Comparison of ENCODE assay signal across 8 cellular contexts in the genomic region with DNA sequence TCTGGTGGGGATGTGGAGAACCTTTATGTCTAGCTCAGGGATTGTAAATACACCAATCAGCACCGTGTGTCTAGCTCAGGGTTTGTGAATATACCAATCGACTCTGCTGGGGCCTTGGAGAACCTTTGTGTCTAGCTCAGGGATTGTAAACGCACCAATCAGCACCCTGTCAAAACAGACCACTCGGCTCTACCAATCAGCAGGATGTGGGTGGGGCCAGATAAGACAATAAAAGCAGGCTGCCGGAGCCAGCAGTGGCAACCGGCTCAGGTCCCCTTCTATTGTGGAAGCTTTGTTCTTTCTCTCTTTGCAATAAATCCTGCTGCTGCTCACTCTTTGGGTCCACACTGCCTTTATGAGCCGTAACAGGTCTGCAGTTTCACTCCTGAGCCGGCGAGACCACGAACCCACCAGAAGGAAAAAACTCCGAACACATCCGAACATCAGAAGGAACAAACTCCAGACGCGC. TPM values are rescaled to one million over a fixed set of nuclear protein-coding genes. Genes with fewer than 3 reads are reported as not detected.
A peak's percentile ranks its signal among the peaks of the same experiment; 100 is the strongest.
DNase-seq lines count a peak whose midpoint lies in the region; ATAC-seq and TF ChIP-seq lines count a peak whose summit lies in the region.
"Not testable (repeated sequence)": the region's sequence is repeated elsewhere in the genome, so short reads cannot be mapped to it uniquely, and the experiment has no call there.

No MANE protein-coding gene starts in this region.

- H3K9ac ChIP-seq in OCI-LY3 (ENCODE audit: low read length), result peak overlapping the region; percentile 77
- H3K9ac ChIP-seq in mammary epithelial cell (ENCODE audit: insufficient read depth, low read length); muscle layer of colon (ENCODE audit: low read length): not testable (repeated sequence)

- not testable (repeated sequence) for BruUV-seq in mammary epithelial cell (replicated peaks; lab: Mats Ljungman, UMichigan)

- H3K27ac ChIP-seq in OCI-LY3 (ENCODE audit: low read length), result peak overlapping the region; percentile 27; the same call in 1 of the 2 replicates
- H3K27ac ChIP-seq in mammary epithelial cell (ENCODE audit: insufficient read depth, low read depth, low read length), result not testable (repeated sequence)
- H3K27ac ChIP-seq in muscle layer of colon (ENCODE audit: low read depth, low read length), result peak overlapping the region; percentile 65

- dilution Hi-C loops in mammary epithelial cell (cut with HindIII; ENCODE audit: low sequenced_read_pairs), result not testable (repeated sequence)

- DNase-seq in ACHN (peak; percentile 17), mammary epithelial cell (peak; percentile 42), Right ventricle myocardium superior (peak; percentile 46)
- not testable (repeated sequence) for DNase-seq in HEK293T (ENCODE audit: extremely low spot score)
- peak; percentile 81 for DNase-seq in activated CD4-positive, alpha-beta memory T cell treated with anti-CD3 and anti-CD28 coated beads for 36 hours
- peak; percentile 74 for DNase-seq in stimulated activated CD4-positive, alpha-beta T cell treated with anti-CD3 and anti-CD28 coated beads, Interleukin-1b, Interleukin-23, amount 100 ng/mL, for 48 hours

- H3K4me2 ChIP-seq in OCI-LY3 (ENCODE audit: low read length) (peak overlapping the region; percentile 85), mammary epithelial cell (ENCODE audit: insufficient read depth, low read depth, low read length) (peak overlapping the region; percentile 98)

- CTCF ChIA-PET in HEK293T (lab: Yijun Ruan, JAX) (interaction anchor here (0.8 kb wide), 1 partner anchor 17 kb away, joined by 3 read pairs; no protein-coding TSS in a partner anchor), mammary epithelial cell (lab: Charles Lee; ENCODE audit: low non-redundant PET) (interaction anchor here (0.6 kb wide), 1 partner anchor 73 kb away, joined by 3 read pairs; no protein-coding TSS in a partner anchor)
- CTCF ChIA-PET in activated CD4-positive, alpha-beta memory T cell treated with anti-CD3 and anti-CD28 coated beads for 36 hours (lab: Charles Lee), result interaction anchor here (1.0 to 6.2 kb wide), 10 partner anchors 9 to 370 kb away, joined by 3 to 138 read pairs (median 20); a partner anchor contains a TSS

- H3K4me1 Mint-ChIP-seq in activated CD4-positive, alpha-beta memory T cell treated with anti-CD3 and anti-CD28 coated beads for 36 hours (ENCODE audit: low read depth), result peaks cover 37% of the 10 kb centered on the region

- peaks cover 17% of the 10 kb centered on the region for H4K20me1 ChIP-seq in OCI-LY3 (ENCODE audit: insufficient read depth, low read length)
- H4K20me1 ChIP-seq in mammary epithelial cell (ENCODE audit: insufficient read depth, low read length), result not testable (repeated sequence)

- H3K4me1 ChIP-seq in OCI-LY3 (ENCODE audit: low read length) (peaks cover 16% of the 10 kb centered on the region), mammary epithelial cell (ENCODE audit: insufficient read depth, low read length) (peaks cover 26% of the 10 kb centered on the region), muscle layer of colon (ENCODE audit: insufficient read depth, low read length) (peaks cover 32% of the 10 kb centered on the region)

- H2AFZ ChIP-seq in OCI-LY3 (ENCODE audit: low read depth, low read length) (peak overlapping the region; percentile 84), mammary epithelial cell (ENCODE audit: low read depth, low read length) (peak overlapping the region; percentile 93)

- not testable (repeated sequence) for H3K9me3 Mint-ChIP-seq in activated CD4-positive, alpha-beta memory T cell treated with anti-CD3 and anti-CD28 coated beads for 36 hours

- POLR2A ChIA-PET in HEK293T (lab: Yijun Ruan, JAX), result interaction anchor here (0.7 to 5.8 kb wide), 31 partner anchors 9 to 423 kb away, joined by 3 to 79 read pairs (median 5); a partner anchor contains a TSS
- POLR2A ChIA-PET in activated CD4-positive, alpha-beta memory T cell treated with anti-CD3 and anti-CD28 coated beads for 36 hours (lab: Charles Lee), result interaction anchor here (0.6 to 4.7 kb wide), 19 partner anchors 9 to 395 kb away, joined by 3 to 75 read pairs (median 6); a partner anchor contains a TSS

- peak; percentile 42 for ATAC-seq in Right ventricle myocardium superior (ENCODE audit: poor library complexity)

- peak overlapping the region; percentile 93 for H3K27ac Mint-ChIP-seq in activated CD4-positive, alpha-beta memory T cell treated with anti-CD3 and anti-CD28 coated beads for 36 hours

- not testable (repeated sequence) for H3K27me3 Mint-ChIP-seq in activated CD4-positive, alpha-beta memory T cell treated with anti-CD3 and anti-CD28 coated beads for 36 hours

- H3K79me2 ChIP-seq in OCI-LY3 (ENCODE audit: low read length) (peaks cover 34% of the 10 kb centered on the region), mammary epithelial cell (ENCODE audit: insufficient read depth, low read length) (peaks cover 27% of the 10 kb centered on the region)

- not testable (repeated sequence) for H3K9me3 ChIP-seq in OCI-LY3 (ENCODE audit: insufficient read depth, low read length); mammary epithelial cell (replicated peaks; ENCODE audit: insufficient read depth, low read length); muscle layer of colon (ENCODE audit: low read length)

- in situ Hi-C loops in ACHN (cut with HindIII; ENCODE audit: low pct_ligation_motif_present, low pct_unique_long_range_greater_than_20kb, low sequenced_read_pairs); mammary epithelial cell (cut with MboI; ENCODE audit: low sequenced_read_pairs in 2 of 2): not testable (repeated sequence)

- H3K27me3 ChIP-seq in OCI-LY3 (ENCODE audit: low read depth, low read length); mammary epithelial cell (ENCODE audit: insufficient read depth, low read length); muscle layer of colon (ENCODE audit: control insufficient read depth in 1 of 2, insufficient read depth in 2 of 2, low read length in 2 of 2): not testable (repeated sequence)

- not testable (repeated sequence) for TF ChIP-seq CTCF in OCI-LY3 (IDR thresholded peaks at IDR 0.05; ENCODE audit: low read depth, low read length); mammary epithelial cell (conservative IDR thresholded peaks at IDR 0.05 in 1 of 2, IDR thresholded peaks at IDR 0.05 in 1 of 2; ENCODE audit: extremely low read depth in 1 of 2, insufficient read depth in 1 of 2, low read depth in 1 of 2, low read length in 2 of 2)

- H3K36me3 Mint-ChIP-seq in activated CD4-positive, alpha-beta memory T cell treated with anti-CD3 and anti-CD28 coated beads for 36 hours, result peaks cover 40% of the 10 kb centered on the region

- H3K36me3 ChIP-seq in OCI-LY3 (replicated peaks; ENCODE audit: low read depth, low read length) (peaks cover 25% of the 10 kb centered on the region), muscle layer of colon (ENCODE audit: insufficient read depth, low read length) (peaks cover 10% of the 10 kb centered on the region)
- not testable (repeated sequence) for H3K36me3 ChIP-seq in mammary epithelial cell (ENCODE audit: insufficient read depth, low read length)

- H3K4me3 ChIP-seq in OCI-LY3 (ENCODE audit: low read length), result peak overlapping the region; percentile 87
- peak overlapping the region in 2 of 3 experiments; percentile 62 to 65 for H3K4me3 ChIP-seq in mammary epithelial cell (replicated peaks in 1 of 3; ENCODE audit: insufficient read depth in 1 of 3, low read depth in 2 of 3, low read length in 3 of 3)
- peak overlapping the region; percentile 34 to 86 for H3K4me3 ChIP-seq in muscle layer of colon (ENCODE audit: low read depth in 1 of 2, low read length in 2 of 2)

- intact Hi-C loops in activated CD4-positive, alpha-beta memory T cell treated with anti-CD3 and anti-CD28 coated beads for 36 hours (cut with micrococcal nuclease), result loop anchor here (1.0 kb wide), 1 partner anchor 395 kb away; a partner anchor contains a TSS
- intact Hi-C loops in mammary epithelial cell (cut with micrococcal nuclease); Right ventricle myocardium superior (cut with DNase I): not testable (repeated sequence)

- WGBS in mammary epithelial cell (ENCODE audit: low coverage, missing lambda C conversion rate), result 74% methylated on average over 8 of the region's 14 CpGs

- H3K4me3 Mint-ChIP-seq in activated CD4-positive, alpha-beta memory T cell treated with anti-CD3 and anti-CD28 coated beads for 36 hours, result peak overlapping the region; percentile 95

TF ChIP-seq in HEK293T, 16 proteins besides CTCF, POLR2A, EP300 and RAD21:
- TF ChIP-seq LEF1 (IDR thresholded peaks at IDR 0.05; ENCODE audit: borderline replicate concordance) (0 out of 2 replicates have a peak, but pooled peaks have one; percentile 15), ELF4 (IDR thresholded peaks at IDR 0.05) (peak; percentile 73)

RNA-seq across cellular contexts. Expression of a gene that starts 20.5 kb away (rescaled TPM):
- 10 to 100 TPM; 19.3 to 20.3 TPM for total RNA-seq in activated CD4-positive, alpha-beta memory T cell treated with anti-CD3 and anti-CD28 coated beads for 36 hours
- total RNA-seq in mammary epithelial cell (under 1 TPM in 1 of 2 donors, not detected in 1; 0.17 TPM), Right ventricle myocardium superior (not detected)
- polyA plus RNA-seq in mammary epithelial cell, result 0.77 TPM
- polyA minus RNA-seq in mammary epithelial cell, result not detected

RNA-seq across cellular contexts. Expression of a gene that starts 32.7 kb away (rescaled TPM):
- 100 to 1,000 TPM; 122 to 130 TPM for total RNA-seq in activated CD4-positive, alpha-beta memory T cell treated with anti-CD3 and anti-CD28 coated beads for 36 hours
- 100 to 1,000 TPM in 1 of 2 donors, 10 to 100 TPM in 1; 71.2 to 248 TPM for total RNA-seq in mammary epithelial cell
- polyA plus RNA-seq in mammary epithelial cell, result 169 TPM
- polyA minus RNA-seq in mammary epithelial cell, result 109 TPM
- 219 TPM for total RNA-seq in Right ventricle myocardium superior

RNA-seq across cellular contexts. Expression of a gene that starts 36.4 kb away (rescaled TPM):
- 10 to 100 TPM; 50.7 to 52.0 TPM for total RNA-seq in activated CD4-positive, alpha-beta memory T cell treated with anti-CD3 and anti-CD28 coated beads for 36 hours
- total RNA-seq in mammary epithelial cell (10 to 100 TPM; 34.0 to 35.9 TPM), Right ventricle myocardium superior (39.7 TPM)
- polyA plus RNA-seq in mammary epithelial cell, result 38.6 TPM
- polyA minus RNA-seq in mammary epithelial cell, result 12.8 TPM

RNA-seq across cellular contexts. Expression of a gene that starts 42.7 kb away (rescaled TPM):
- total RNA-seq in activated CD4-positive, alpha-beta memory T cell treated with anti-CD3 and anti-CD28 coated beads for 36 hours, result 10 to 100 TPM; 17.0 to 19.7 TPM
- total RNA-seq in mammary epithelial cell, result 10 to 100 TPM; 14.1 to 15.3 TPM
- 14.7 TPM for polyA plus RNA-seq in mammary epithelial cell
- polyA minus RNA-seq in mammary epithelial cell, result 0.26 TPM
- total RNA-seq in Right ventricle myocardium superior, result 6.0 TPM

Comparison
In these comparisons a context has a peak if more than half of its experiments do, and no peak if none do; other contexts are left out.
1. RNA of a gene that starts 20.5 kb away (total RNA-seq): 19.3 to 20.3 TPM in activated CD4-positive, alpha-beta memory T cell treated with anti-CD3 and anti-CD28 coated beads for 36 hours; not detected in Right ventricle myocardium superior (single experiment) and 0.17 TPM in mammary epithelial cell; every median in the first group is over 10 times any median in the second.
2. Peak in every context shown above with its lines, with median percentiles within 50 percentile points of each other: H3K4me3 ChIP-seq.